ENCODE assay signal across 2 cellular contexts in genomic region chr19:55606817-55607216, GRCh38.
TF ChIP-seq lines count a peak whose summit lies in the region.

No MANE protein-coding gene starts in this region.

TF ChIP-seq in A549, 52 proteins besides CTCF, POLR2A, EP300 and RAD21:
- TF ChIP-seq MAX (IDR thresholded peaks at IDR 0.05) = no peak
- no peak for TF ChIP-seq HDAC2 (IDR thresholded peaks at IDR 0.05)
- TF ChIP-seq HMGXB4 (CRISPR knock-in tag; IDR thresholded peaks at IDR 0.05; ENCODE audit: borderline replicate concordance) = no peak
- TF ChIP-seq E2F6 (IDR thresholded peaks at IDR 0.05; ENCODE audit: borderline replicate concordance, low read depth) = no peak
- no peak for TF ChIP-seq SREBF2 (IDR thresholded peaks at IDR 0.05)
- TF ChIP-seq CHD4 (IDR thresholded peaks at IDR 0.05; ENCODE audit: borderline replicate concordance) = no peak
- no peak for TF ChIP-seq GATA3 (IDR thresholded peaks at IDR 0.05; ENCODE audit: borderline replicate concordance)
- TF ChIP-seq BCL3 (IDR thresholded peaks at IDR 0.05) = no peak
- no peak for TF ChIP-seq MAZ (IDR thresholded peaks at IDR 0.05; ENCODE audit: borderline replicate concordance, low read depth, low read length)
- TF ChIP-seq HEYL (CRISPR knock-in tag; IDR thresholded peaks at IDR 0.05) = no peak
- no peak for TF ChIP-seq CBX8 (IDR thresholded peaks at IDR 0.05)
- no peak for TF ChIP-seq REST (IDR thresholded peaks at IDR 0.05)
- no peak for TF ChIP-seq FOXS1 (CRISPR knock-in tag; IDR thresholded peaks at IDR 0.05)
- TF ChIP-seq POLR2AphosphoS2 (conservative IDR thresholded peaks at IDR 0.05; ENCODE audit: low read length) = no peak
- TF ChIP-seq CHD2 (IDR thresholded peaks at IDR 0.05; ENCODE audit: low read length, partially characterized antibody) = no peak
- TF ChIP-seq PBX3 (IDR thresholded peaks at IDR 0.05) = no peak
- TF ChIP-seq HOXB13 (CRISPR knock-in tag; IDR thresholded peaks at IDR 0.05; ENCODE audit: low read depth) = no peak
- TF ChIP-seq FOSB (CRISPR knock-in tag; IDR thresholded peaks at IDR 0.05) = no peak

TF ChIP-seq in K562, 482 proteins besides CTCF, POLR2A, EP300 and RAD21:
- TF ChIP-seq BACH1 (tag; IDR thresholded peaks at IDR 0.05) (no peak), BCL6 (CRISPR knock-in tag; IDR thresholded peaks at IDR 0.05) (no peak), HINFP (tag; conservative IDR thresholded peaks at IDR 0.05; ENCODE audit: low read depth) (no peak), ZNF583 (CRISPR knock-in tag; IDR thresholded peaks at IDR 0.05) (no peak), NR2C1 (IDR thresholded peaks at IDR 0.05) (no peak), NR2C1 (tag; IDR thresholded peaks at IDR 0.05) (no peak), FUS (optimal IDR thresholded peaks at IDR 0.05; ENCODE audit: low read depth, low read length) (no peak), HDAC3 (IDR thresholded peaks at IDR 0.05; ENCODE audit: borderline replicate concordance, partially characterized antibody) (no peak), MAX (CRISPR knock-in tag; IDR thresholded peaks at IDR 0.05) (no peak)
